Comparison of ENCODE assay signal across 12 cellular contexts in genomic region chr16:87132361-87133014, GRCh38.
DNase-seq lines count a peak whose midpoint lies in the region; ATAC-seq and TF ChIP-seq lines count a peak whose summit lies in the region.
"Had no signal": no experiment of that assay in that cellular context is flagged by ENCODE, and none has a peak within 500 bp of the region (broad histone marks: within the 10 kb centered on the region; RNA-seq: fewer than 3 reads in every experiment).

No MANE protein-coding gene starts in this region.

- intact Hi-C loops in sciatic nerve (cut with DNase I): no loop called here
- intact Hi-C loops in activated T-helper 1 cell treated with anti-CD3 and anti-CD28 coated beads, Interleukin-12 subunit alpha, Interleukin-12 subunit beta, Interleukin-2, Interleukin-4 antibody, amounts not matched to agents 30 ng/mL and 10 ng/mL and 1 ng/mL, durations not matched to agents 14 hours and 24 hours and 36 hours (cut with micrococcal nuclease): no loop called here

- ATAC-seq in sciatic nerve (peak; percentile 91), GM21360 (IDR thresholded peaks at IDR 0.05; ENCODE audit: unreplicated experiment) (no peak)
- ATAC-seq: natural killer cell had no signal

- H3K4me3 Mint-ChIP-seq in activated T-helper 1 cell treated with anti-CD3 and anti-CD28 coated beads, Interleukin-12 subunit alpha, Interleukin-12 subunit beta, Interleukin-2, Interleukin-4 antibody, amounts not matched to agents 30 ng/mL and 10 ng/mL and 1 ng/mL, durations not matched to agents 14 hours and 24 hours and 36 hours: no peak overlapping the region
- H3K4me3 Mint-ChIP-seq: natural killer cell had no signal

- H2AFZ ChIP-seq in hepatocyte: no peak overlapping the region

- no peaks in the 10 kb centered on the region for H3K27me3 Mint-ChIP-seq in activated T-helper 1 cell treated with anti-CD3 and anti-CD28 coated beads, Interleukin-12 subunit alpha, Interleukin-12 subunit beta, Interleukin-2, Interleukin-4 antibody, amounts not matched to agents 30 ng/mL and 10 ng/mL and 1 ng/mL, durations not matched to agents 14 hours and 24 hours and 36 hours (ENCODE audit: insufficient read depth)

- H3K27me3 ChIP-seq in brain microvascular endothelial cell (replicated peaks) (no peaks in the 10 kb centered on the region), hepatocyte (no peaks in the 10 kb centered on the region)

- DNase-seq in GM04504 (ENCODE audit: low read depth) (peak; percentile 22), brain microvascular endothelial cell (peak; percentile 78), hepatocyte (ENCODE audit: low spot score) (peak; percentile 51), sciatic nerve (ENCODE audit: low spot score) (peak; percentile 79), RPMI8226 (no peak), NOMO-1 (lab: John Stamatoyannopoulos, UW; ENCODE audit: unreplicated experiment in 2 of 2) (no peak)
- no peak for DNase-seq in activated T-helper 1 cell treated with anti-CD3 and anti-CD28 coated beads, Interleukin-12 subunit alpha, Interleukin-12 subunit beta, Interleukin-2, Interleukin-4 antibody, amounts not matched to agents 30 ng/mL and 10 ng/mL and 1 ng/mL, durations not matched to agents 14 hours and 24 hours and 36 hours (ENCODE audit: low spot score)
- DNase-seq: activated CD4-positive, alpha-beta T cell treated with anti-CD3 and anti-CD28 coated beads for 4 hours; HCEC 1CT; natural killer cell; NCI-H1436 treated with DMSO at 0.1 percent for 48 hours had no signal

- no peak overlapping the region for H3K4me2 ChIP-seq in hepatocyte

- 45% methylated on average over 20 of the region's 20 CpGs for WGBS in hepatocyte (ENCODE audit: low lambda C conversion rate, missing lambda C conversion rate)

- no peaks in the 10 kb centered on the region for H3K36me3 Mint-ChIP-seq in activated T-helper 1 cell treated with anti-CD3 and anti-CD28 coated beads, Interleukin-12 subunit alpha, Interleukin-12 subunit beta, Interleukin-2, Interleukin-4 antibody, amounts not matched to agents 30 ng/mL and 10 ng/mL and 1 ng/mL, durations not matched to agents 14 hours and 24 hours and 36 hours (ENCODE audit: low read depth)
- H3K36me3 Mint-ChIP-seq: natural killer cell had no signal

- H3K36me3 ChIP-seq in brain microvascular endothelial cell (replicated peaks): no peaks in the 10 kb centered on the region
- no peaks in the 10 kb centered on the region for H3K36me3 ChIP-seq in hepatocyte (replicated peaks; ENCODE audit: insufficient read depth, low read depth)

- H3K79me2 ChIP-seq in hepatocyte: no peaks in the 10 kb centered on the region

- no peak overlapping the region for H3K27ac ChIP-seq in brain microvascular endothelial cell
- peak overlapping the region; percentile 62 for H3K27ac ChIP-seq in hepatocyte

- no peaks in the 10 kb centered on the region for H3K9me3 Mint-ChIP-seq in activated T-helper 1 cell treated with anti-CD3 and anti-CD28 coated beads, Interleukin-12 subunit alpha, Interleukin-12 subunit beta, Interleukin-2, Interleukin-4 antibody, amounts not matched to agents 30 ng/mL and 10 ng/mL and 1 ng/mL, durations not matched to agents 14 hours and 24 hours and 36 hours

- H3K4me1 ChIP-seq in hepatocyte (ENCODE audit: insufficient read depth): peaks cover 10% of the 10 kb centered on the region

- H3K27ac Mint-ChIP-seq in activated T-helper 1 cell treated with anti-CD3 and anti-CD28 coated beads, Interleukin-12 subunit alpha, Interleukin-12 subunit beta, Interleukin-2, Interleukin-4 antibody, amounts not matched to agents 30 ng/mL and 10 ng/mL and 1 ng/mL, durations not matched to agents 14 hours and 24 hours and 36 hours: no peak overlapping the region
- H3K27ac Mint-ChIP-seq: natural killer cell had no signal

- no peaks in the 10 kb centered on the region for H3K9me2 ChIP-seq in hepatocyte (replicated peaks; ENCODE audit: insufficient read depth)

- H3K4me3 ChIP-seq in brain microvascular endothelial cell (ENCODE audit: low read depth, low read length) (no peak overlapping the region), hepatocyte (no peak overlapping the region)

- TF ChIP-seq CTCF in brain microvascular endothelial cell (IDR thresholded peaks at IDR 0.05; ENCODE audit: low read depth, low read length, missing control alignments): no peak
- TF ChIP-seq CTCF in hepatocyte (IDR thresholded peaks at IDR 0.05; ENCODE audit: poor library complexity): no peak

- in situ Hi-C loops in brain microvascular endothelial cell (cut with HindIII; ENCODE audit: low pct_ligation_motif_present, low sequenced_read_pairs): no loop called here

- no peaks in the 10 kb centered on the region for H4K20me1 ChIP-seq in hepatocyte (ENCODE audit: insufficient read depth, poor library complexity, severe bottlenecking)

- H3K4me1 Mint-ChIP-seq in activated T-helper 1 cell treated with anti-CD3 and anti-CD28 coated beads, Interleukin-12 subunit alpha, Interleukin-12 subunit beta, Interleukin-2, Interleukin-4 antibody, amounts not matched to agents 30 ng/mL and 10 ng/mL and 1 ng/mL, durations not matched to agents 14 hours and 24 hours and 36 hours (ENCODE audit: low read depth): no peaks in the 10 kb centered on the region
- H3K4me1 Mint-ChIP-seq: natural killer cell had no signal

- no peaks in the 10 kb centered on the region for H3K9me3 ChIP-seq in hepatocyte (ENCODE audit: low read depth)

Comparison
In these comparisons a context has a peak if more than half of its experiments do, and no peak if none do; other contexts are left out.
1. DNase-seq: peak in GM04504 (single experiment), brain microvascular endothelial cell (single experiment), hepatocyte (single experiment) and sciatic nerve (single experiment); none in RPMI8226 (single experiment), NOMO-1 (0 of 2) and activated T-helper 1 cell treated with anti-CD3 and anti-CD28 coated beads, Interleukin-12 subunit alpha, Interleukin-12 subunit beta, Interleukin-2, Interleukin-4 antibody, amounts not matched to agents 30 ng/mL and 10 ng/mL and 1 ng/mL, durations not matched to agents 14 hours and 24 hours and 36 hours (single experiment).